ENCODE assay signal across 2 cellular contexts in genomic region chr1:55584521-55585401, GRCh38.
TF ChIP-seq lines count a peak whose summit lies in the region.

No MANE protein-coding gene starts in this region.

TF ChIP-seq in IMR-90, 13 proteins besides CTCF, POLR2A, EP300 and RAD21:
- TF ChIP-seq SMC3 (IDR thresholded peaks at IDR 0.05; ENCODE audit: low read depth, low read length) (no peak), ELK1 (IDR thresholded peaks at IDR 0.05; ENCODE audit: borderline replicate concordance, low read depth, low read length) (no peak), MXI1 (IDR thresholded peaks at IDR 0.05; ENCODE audit: borderline replicate concordance, low read depth, low read length) (no peak), RFX5 (IDR thresholded peaks at IDR 0.05; ENCODE audit: low read depth, low read length) (no peak), CEBPB (IDR thresholded peaks at IDR 0.05; ENCODE audit: low read depth, low read length) (no peak), NFE2L2 (IDR thresholded peaks at IDR 0.05; ENCODE audit: low read depth, low read length) (no peak), FOS (IDR thresholded peaks at IDR 0.05; ENCODE audit: low read depth, low read length) (no peak), CHD1 (IDR thresholded peaks at IDR 0.05; ENCODE audit: low read depth, low read length) (no peak), MAZ (IDR thresholded peaks at IDR 0.05; ENCODE audit: borderline replicate concordance, low read depth, low read length) (no peak), MAFK (IDR thresholded peaks at IDR 0.05; ENCODE audit: low read depth, low read length) (no peak), BHLHE40 (IDR thresholded peaks at IDR 0.05; ENCODE audit: low read depth, low read length) (no peak), RCOR1 (IDR thresholded peaks at IDR 0.05; ENCODE audit: insufficient replicate concordance, low read length) (no peak), USF2 (IDR thresholded peaks at IDR 0.05; ENCODE audit: low read depth, low read length) (no peak)

TF ChIP-seq in SK-N-SH, 30 proteins besides CTCF, POLR2A, EP300 and RAD21:
- TF ChIP-seq GABPA (IDR thresholded peaks at IDR 0.05; ENCODE audit: low read depth) (no peak), SIN3A (IDR thresholded peaks at IDR 0.05; ENCODE audit: borderline replicate concordance, low read depth, low read length) (no peak), TCF12 (IDR thresholded peaks at IDR 0.05) (peak; percentile 54; the same call in 1 of the 2 replicates), MXI1 (IDR thresholded peaks at IDR 0.05; ENCODE audit: low read depth, low read length) (no peak), USF2 (IDR thresholded peaks at IDR 0.05; ENCODE audit: borderline replicate concordance, low read depth, low read length) (no peak), POLR2AphosphoS5 (IDR thresholded peaks at IDR 0.05; ENCODE audit: low read depth, low read length) (0 out of 2 replicates have a peak, but pooled peaks have one; percentile 17), USF1 (IDR thresholded peaks at IDR 0.05; ENCODE audit: borderline replicate concordance, low read depth) (no peak), RXRA (IDR thresholded peaks at IDR 0.05; ENCODE audit: borderline replicate concordance, low read depth) (peak; percentile 15; the same call in 1 of the 2 replicates), NRF1 (IDR thresholded peaks at IDR 0.05; ENCODE audit: low read depth, low read length) (no peak), REST (IDR thresholded peaks at IDR 0.05; ENCODE audit: low read depth, low read length) (no peak), IRF3 (IDR thresholded peaks at IDR 0.05; ENCODE audit: low read depth, low read length) (no peak), ELF1 (IDR thresholded peaks at IDR 0.05) (no peak), SMC3 (IDR thresholded peaks at IDR 0.05; ENCODE audit: low read depth, low read length) (peak; percentile 45), RFX5 (IDR thresholded peaks at IDR 0.05; ENCODE audit: low read length) (no peak), FOSL2 (IDR thresholded peaks at IDR 0.05; ENCODE audit: borderline replicate concordance, low read depth) (no peak), GATA2 (CRISPR knock-in tag; IDR thresholded peaks at IDR 0.05) (no peak), PBX3 (IDR thresholded peaks at IDR 0.05) (peak; percentile 21; the same call in 1 of the 2 replicates), EZH2phosphoT487 (IDR thresholded peaks at IDR 0.05; ENCODE audit: borderline replicate concordance, low read depth) (no peak), CHD2 (IDR thresholded peaks at IDR 0.05; ENCODE audit: low read length, partially characterized antibody) (peak; percentile 67), TEAD4 (IDR thresholded peaks at IDR 0.05; ENCODE audit: borderline replicate concordance, insufficient read depth) (no peak), TAF1 (IDR thresholded peaks at IDR 0.05; ENCODE audit: borderline replicate concordance, low read depth, low read length) (no peak), MAX (IDR thresholded peaks at IDR 0.05; ENCODE audit: low read depth) (no peak), NFIC (IDR thresholded peaks at IDR 0.05; ENCODE audit: borderline replicate concordance) (peak; percentile 76), FOXJ3 (CRISPR knock-in tag; IDR thresholded peaks at IDR 0.05) (no peak), FOXM1 (IDR thresholded peaks at IDR 0.05; ENCODE audit: low read depth) (no peak), JUND (IDR thresholded peaks at IDR 0.05) (no peak), MEF2A (IDR thresholded peaks at IDR 0.05; ENCODE audit: borderline replicate concordance, low read depth) (no peak), ZBTB33 (IDR thresholded peaks at IDR 0.05; ENCODE audit: borderline replicate concordance, low read depth) (no peak), RCOR1 (IDR thresholded peaks at IDR 0.05; ENCODE audit: low read length) (0 out of 2 replicates have a peak, but pooled peaks have one; percentile 6), YY1 (IDR thresholded peaks at IDR 0.05; ENCODE audit: low read depth) (no peak)
